In the genomic region with DNA sequence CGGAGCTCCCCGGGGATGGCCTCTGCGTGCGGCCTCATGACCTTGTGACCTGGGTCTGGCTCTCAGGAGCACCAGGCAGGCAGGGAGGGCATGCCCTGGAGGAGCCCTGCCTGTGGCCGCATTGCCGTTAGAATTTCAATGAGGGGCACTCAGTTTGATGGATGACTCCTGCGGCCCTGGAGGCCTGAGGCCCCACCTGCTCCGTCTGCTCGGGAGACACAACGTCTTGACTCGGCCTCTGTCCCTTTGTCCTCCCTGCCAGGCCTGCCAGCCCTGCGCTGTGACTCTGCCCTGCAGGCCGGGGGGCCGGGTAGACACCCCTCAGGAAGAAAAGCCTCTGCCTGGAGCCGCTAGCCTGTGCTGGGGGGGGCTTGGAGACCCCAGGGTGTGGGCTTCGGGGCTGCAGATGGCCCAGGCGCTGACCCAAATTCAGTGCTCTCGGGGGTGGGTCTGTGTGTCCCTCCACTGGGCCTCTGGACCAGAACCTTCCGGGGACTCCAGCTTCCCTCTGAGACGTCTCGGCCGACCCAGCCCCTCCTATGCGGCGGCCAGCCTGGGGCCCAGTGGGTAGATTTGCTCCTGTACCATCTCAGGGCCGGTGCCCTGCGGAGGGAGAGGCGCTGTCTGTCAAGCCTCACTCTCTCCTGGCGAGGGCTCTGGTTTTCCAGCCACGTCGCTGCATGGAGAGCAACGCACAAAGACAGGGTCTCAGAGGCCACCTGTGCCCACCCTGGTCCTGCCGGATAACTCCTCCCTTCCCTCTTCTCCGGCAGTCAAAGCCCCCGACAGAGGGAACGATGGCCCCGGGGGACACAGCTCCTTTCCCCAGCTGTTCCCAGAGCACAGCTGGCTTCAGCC, we compare ENCODE assay signal across 19 cellular contexts. TPM values are rescaled to one million over a fixed set of nuclear protein-coding genes. Genes with fewer than 3 reads are reported as not detected.
DNase-seq lines count a peak whose midpoint lies in the region; ATAC-seq and TF ChIP-seq lines count a peak whose summit lies in the region.
"Had no signal": no experiment of that assay in that cellular context is flagged by ENCODE, and none has a peak within 500 bp of the region (broad histone marks: within the 10 kb centered on the region; RNA-seq: fewer than 3 reads in every experiment).

No MANE protein-coding gene starts in this region.

- H3K27me3 Mint-ChIP-seq in GM23338 (ENCODE audit: insufficient read depth, low read depth, poor library complexity) (peaks cover 12% of the 10 kb centered on the region), chondrocyte (ENCODE audit: low read depth) (peaks cover 39% of the 10 kb centered on the region)
- H3K27me3 Mint-ChIP-seq: CD8-positive, alpha-beta memory T cell had no signal

- H3K4me3 Mint-ChIP-seq in GM23338 = no peak overlapping the region
- H3K4me3 Mint-ChIP-seq in chondrocyte (ENCODE audit: unreplicated experiment) = no peak overlapping the region
- H3K4me3 Mint-ChIP-seq: CD8-positive, alpha-beta memory T cell had no signal

- H3K4me3 ChIP-seq in GM23338 (no peak overlapping the region), sigmoid colon (no peak overlapping the region)
- H3K4me3 ChIP-seq: SJSA1 had no signal

- H3F3A ChIP-seq in GM23338 (replicated peaks; ENCODE audit: low read depth) = no peaks in the 10 kb centered on the region

- H3K27ac Mint-ChIP-seq in GM23338 (no peak overlapping the region), chondrocyte (ENCODE audit: unreplicated experiment) (no peak overlapping the region)

- H3K4me1 Mint-ChIP-seq in GM23338 = peaks cover 5% of the 10 kb centered on the region; the same call in 2 of the 3 replicates
- no peaks in the 10 kb centered on the region for H3K4me1 Mint-ChIP-seq in chondrocyte (ENCODE audit: low read depth)
- H3K4me1 Mint-ChIP-seq: CD8-positive, alpha-beta memory T cell had no signal

- no peak for TF ChIP-seq CTCF in GM23338 (conservative IDR thresholded peaks at IDR 0.05; ENCODE audit: low read depth in 2 of 2)
- TF ChIP-seq CTCF in chondrocyte (IDR thresholded peaks at IDR 0.05) = no peak
- no peak for TF ChIP-seq CTCF in sigmoid colon (IDR thresholded peaks at IDR 0.05)

- H3K79me2 ChIP-seq in GM23338 (replicated peaks; ENCODE audit: insufficient read depth) = no peaks in the 10 kb centered on the region

- no peaks in the 10 kb centered on the region for H3K36me3 Mint-ChIP-seq in GM23338 (ENCODE audit: low read depth)
- no peaks in the 10 kb centered on the region for H3K36me3 Mint-ChIP-seq in chondrocyte (ENCODE audit: low read depth)
- H3K36me3 Mint-ChIP-seq: CD8-positive, alpha-beta memory T cell had no signal

- H3K9me3 ChIP-seq in sigmoid colon = no peaks in the 10 kb centered on the region
- H3K9me3 ChIP-seq: BE2C, SJSA1 had no signal

- no peaks in the 10 kb centered on the region for H3K9me2 ChIP-seq in GM23338 (ENCODE audit: insufficient read depth)

- H3K4me1 ChIP-seq in GM23338 (ENCODE audit: insufficient read depth) (no peaks in the 10 kb centered on the region), sigmoid colon (no peaks in the 10 kb centered on the region)
- H3K4me1 ChIP-seq: BE2C, SJSA1 had no signal

- intact Hi-C loops in sigmoid colon (cut with DNase I) = no loop called here

- WGBS in sigmoid colon, 2 donors = 59 to 65% methylated on average over 36 of the region's 36 CpGs

- ATAC-seq in GM23338 (peak; percentile 57), GM18858 (IDR thresholded peaks at IDR 0.05; ENCODE audit: unreplicated experiment) (no peak)
- ATAC-seq: HCT116 had no signal

- H3K27ac ChIP-seq in GM23338 (ENCODE audit: low read depth) (no peak overlapping the region), sigmoid colon (no peak overlapping the region)
- H3K27ac ChIP-seq: HL-60, RWPE1, SJSA1 had no signal

- H3K4me2 ChIP-seq in GM23338 = no peak overlapping the region

- H3K9me3 Mint-ChIP-seq in GM23338 (no peaks in the 10 kb centered on the region), chondrocyte (ENCODE audit: low read depth) (no peaks in the 10 kb centered on the region)
- H3K9me3 Mint-ChIP-seq: CD8-positive, alpha-beta memory T cell had no signal

- peak overlapping the region; percentile 38; the same call in 1 of the 2 replicates for H2AFZ ChIP-seq in GM23338

- TF ChIP-seq EP300 in sigmoid colon (IDR thresholded peaks at IDR 0.05) = no peak

- H3K27me3 ChIP-seq in GM23338 (ENCODE audit: insufficient read depth) = no peaks in the 10 kb centered on the region
- H3K27me3 ChIP-seq in sigmoid colon = peaks cover 0 to 7% (median 0%) of the 10 kb centered on the region in 3 donors
- H3K27me3 ChIP-seq: BE2C, SJSA1 had no signal

- no peak for TF ChIP-seq POLR2A in sigmoid colon (IDR thresholded peaks at IDR 0.05)

- no peaks in the 10 kb centered on the region for H4K20me1 ChIP-seq in GM23338 (replicated peaks; ENCODE audit: insufficient read depth)

- H3K36me3 ChIP-seq in GM23338 (ENCODE audit: insufficient read depth) (no peaks in the 10 kb centered on the region), sigmoid colon (no peaks in the 10 kb centered on the region)
- H3K36me3 ChIP-seq: BE2C, SJSA1 had no signal

- DNase-seq in GM23338 (ENCODE audit: low spot score) (no peak), chondrocyte (ENCODE audit: low spot score) (peak; percentile 88), mesenteric fat pad (ENCODE audit: low spot score) (peak; percentile 84), sigmoid colon (peak; percentile 57), NCI-H2107 (lab: John Stamatoyannopoulos, UW) (no peak)
- DNase-seq in activated CD8-positive, alpha-beta memory T cell treated with anti-CD3 and anti-CD28 coated beads for 24 hours = no peak
- DNase-seq: BE2C; CD8-positive, alpha-beta memory T cell; DMS 273 treated with DMSO at 0.1 percent for 48 hours; NCI-H1436; NCI-H2081; NCI-H345; NCI-H526 treated with DMSO at 0.1 percent for 48 hours; NK-92 treated with Interleukin-12 subunit alpha and Interleukin-12 subunit beta, amount 100 ng/mL, for 24 hours had no signal

TF ChIP-seq in GM23338, 12 proteins besides CTCF, POLR2A, EP300 and RAD21 (continues in another document):
- TF ChIP-seq EZH2 (IDR thresholded peaks at IDR 0.05; ENCODE audit: low read depth, unreplicated experiment) = no peak
- TF ChIP-seq CREB1 (CRISPR knock-in tag; IDR thresholded peaks at IDR 0.05; ENCODE audit: low read depth) = no peak
- no peak for TF ChIP-seq EZH2phosphoT487 (IDR thresholded peaks at IDR 0.05; ENCODE audit: unreplicated experiment)
- TF ChIP-seq JUNB (IDR thresholded peaks at IDR 0.05; ENCODE audit: unreplicated experiment) = no peak
- no peak for TF ChIP-seq ZNF114 (CRISPR knock-in tag; IDR thresholded peaks at IDR 0.05)
- no peak for TF ChIP-seq NANOG (IDR thresholded peaks at IDR 0.05; ENCODE audit: borderline replicate concordance)
- TF ChIP-seq, protein P1, sequence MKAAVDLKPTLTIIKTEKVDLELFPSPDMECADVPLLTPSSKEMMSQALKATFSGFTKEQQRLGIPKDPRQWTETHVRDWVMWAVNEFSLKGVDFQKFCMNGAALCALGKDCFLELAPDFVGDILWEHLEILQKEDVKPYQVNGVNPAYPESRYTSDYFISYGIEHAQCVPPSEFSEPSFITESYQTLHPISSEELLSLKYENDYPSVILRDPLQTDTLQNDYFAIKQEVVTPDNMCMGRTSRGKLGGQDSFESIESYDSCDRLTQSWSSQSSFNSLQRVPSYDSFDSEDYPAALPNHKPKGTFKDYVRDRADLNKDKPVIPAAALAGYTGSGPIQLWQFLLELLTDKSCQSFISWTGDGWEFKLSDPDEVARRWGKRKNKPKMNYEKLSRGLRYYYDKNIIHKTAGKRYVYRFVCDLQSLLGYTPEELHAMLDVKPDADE (IDR thresholded peaks at IDR 0.05) = no peak
- TF ChIP-seq, protein P2, sequence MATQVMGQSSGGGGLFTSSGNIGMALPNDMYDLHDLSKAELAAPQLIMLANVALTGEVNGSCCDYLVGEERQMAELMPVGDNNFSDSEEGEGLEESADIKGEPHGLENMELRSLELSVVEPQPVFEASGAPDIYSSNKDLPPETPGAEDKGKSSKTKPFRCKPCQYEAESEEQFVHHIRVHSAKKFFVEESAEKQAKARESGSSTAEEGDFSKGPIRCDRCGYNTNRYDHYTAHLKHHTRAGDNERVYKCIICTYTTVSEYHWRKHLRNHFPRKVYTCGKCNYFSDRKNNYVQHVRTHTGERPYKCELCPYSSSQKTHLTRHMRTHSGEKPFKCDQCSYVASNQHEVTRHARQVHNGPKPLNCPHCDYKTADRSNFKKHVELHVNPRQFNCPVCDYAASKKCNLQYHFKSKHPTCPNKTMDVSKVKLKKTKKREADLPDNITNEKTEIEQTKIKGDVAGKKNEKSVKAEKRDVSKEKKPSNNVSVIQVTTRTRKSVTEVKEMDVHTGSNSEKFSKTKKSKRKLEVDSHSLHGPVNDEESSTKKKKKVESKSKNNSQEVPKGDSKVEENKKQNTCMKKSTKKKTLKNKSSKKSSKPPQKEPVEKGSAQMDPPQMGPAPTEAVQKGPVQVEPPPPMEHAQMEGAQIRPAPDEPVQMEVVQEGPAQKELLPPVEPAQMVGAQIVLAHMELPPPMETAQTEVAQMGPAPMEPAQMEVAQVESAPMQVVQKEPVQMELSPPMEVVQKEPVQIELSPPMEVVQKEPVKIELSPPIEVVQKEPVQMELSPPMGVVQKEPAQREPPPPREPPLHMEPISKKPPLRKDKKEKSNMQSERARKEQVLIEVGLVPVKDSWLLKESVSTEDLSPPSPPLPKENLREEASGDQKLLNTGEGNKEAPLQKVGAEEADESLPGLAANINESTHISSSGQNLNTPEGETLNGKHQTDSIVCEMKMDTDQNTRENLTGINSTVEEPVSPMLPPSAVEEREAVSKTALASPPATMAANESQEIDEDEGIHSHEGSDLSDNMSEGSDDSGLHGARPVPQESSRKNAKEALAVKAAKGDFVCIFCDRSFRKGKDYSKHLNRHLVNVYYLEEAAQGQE (IDR thresholded peaks at IDR 0.05; ENCODE audit: unreplicated experiment) = no peak

RNA-seq across cellular contexts. Expression of a gene that starts 39.9 kb away (rescaled TPM):
- 11.7 and 18.0 TPM in 2 replicates for total RNA-seq in GM23338 (2014; rRNA removed; shearing (Covaris generic))
- polyA plus RNA-seq in GM23338 (2016; fragmentation: Nextera tagmentation; extraction: Ambion mirVana) = 9.7 and 13.5 TPM in 2 replicates
- 54.9 to 60.9 TPM (median 58.4 TPM) in 3 replicates for total RNA-seq in chondrocyte
- total RNA-seq in mesenteric fat pad = 63.6 TPM
- 10 to 100 TPM; 25.0 to 39.1 (median 36.0) TPM for total RNA-seq in sigmoid colon
- polyA plus RNA-seq in sigmoid colon = 10 to 100 TPM; 27.0 to 41.2 (median 36.9) TPM

RNA-seq across cellular contexts. Expression of a gene that starts 40.4 kb away (rescaled TPM):
- 15.0 and 20.3 TPM in 2 replicates for total RNA-seq in GM23338 (2014; rRNA removed; shearing (Covaris generic))
- polyA plus RNA-seq in GM23338 (2016; fragmentation: Nextera tagmentation; extraction: Ambion mirVana) = 7.2 and 10.1 TPM in 2 replicates
- total RNA-seq in chondrocyte = 1.8 to 6.9 TPM (median 6.0 TPM) in 3 replicates
- total RNA-seq in mesenteric fat pad = 1.4 TPM
- total RNA-seq in sigmoid colon = 1 to 10 TPM; 1.8 to 3.2 (median 2.4) TPM
- polyA plus RNA-seq in sigmoid colon = 1 to 10 TPM in 1 of 3 donors, not detected in 2; 1.7 TPM

Comparison
In these comparisons a context has a peak if more than half of its experiments do, and no peak if none do; other contexts are left out.
1. DNase-seq: peak in chondrocyte (single experiment), mesenteric fat pad (single experiment) and sigmoid colon (single experiment); none in GM23338 (single experiment), NCI-H2107 (single experiment) and activated CD8-positive, alpha-beta memory T cell treated with anti-CD3 and anti-CD28 coated beads for 24 hours (single experiment).